In the genomic region with DNA sequence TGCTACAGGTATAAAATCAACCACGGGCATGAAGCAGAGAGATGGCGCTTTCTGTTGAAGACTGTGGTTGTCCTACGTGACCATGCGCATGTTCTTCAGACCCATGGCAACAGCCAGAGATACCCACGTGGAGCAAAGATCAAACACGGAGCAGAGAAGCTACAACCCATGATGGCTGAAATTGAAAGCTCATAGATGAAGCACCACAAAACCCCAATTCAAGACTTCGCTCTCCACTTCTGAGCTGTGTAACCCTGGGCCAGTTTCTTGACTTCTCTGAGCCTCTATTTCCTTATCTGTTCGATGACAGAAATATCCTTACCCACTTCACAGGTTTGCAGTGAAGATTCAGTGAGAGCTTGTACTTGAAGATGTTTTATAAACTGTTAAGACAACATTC, we compare ENCODE assay signal across 1 cellular context.
TF ChIP-seq lines count a peak whose summit lies in the region.

No MANE protein-coding gene starts in this region.

TF ChIP-seq in IMR-90, 13 proteins besides CTCF, POLR2A, EP300 and RAD21:
- TF ChIP-seq RCOR1 (IDR thresholded peaks at IDR 0.05; ENCODE audit: insufficient replicate concordance, low read length) (no peak), NFE2L2 (IDR thresholded peaks at IDR 0.05; ENCODE audit: low read depth, low read length) (no peak), BHLHE40 (IDR thresholded peaks at IDR 0.05; ENCODE audit: low read depth, low read length) (no peak), CEBPB (IDR thresholded peaks at IDR 0.05; ENCODE audit: low read depth, low read length) (no peak), SMC3 (IDR thresholded peaks at IDR 0.05; ENCODE audit: low read depth, low read length) (no peak), CHD1 (IDR thresholded peaks at IDR 0.05; ENCODE audit: low read depth, low read length) (no peak)
- TF ChIP-seq, protein P1, sequence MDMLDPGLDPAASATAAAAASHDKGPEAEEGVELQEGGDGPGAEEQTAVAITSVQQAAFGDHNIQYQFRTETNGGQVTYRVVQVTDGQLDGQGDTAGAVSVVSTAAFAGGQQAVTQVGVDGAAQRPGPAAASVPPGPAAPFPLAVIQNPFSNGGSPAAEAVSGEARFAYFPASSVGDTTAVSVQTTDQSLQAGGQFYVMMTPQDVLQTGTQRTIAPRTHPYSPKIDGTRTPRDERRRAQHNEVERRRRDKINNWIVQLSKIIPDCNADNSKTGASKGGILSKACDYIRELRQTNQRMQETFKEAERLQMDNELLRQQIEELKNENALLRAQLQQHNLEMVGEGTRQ (IDR thresholded peaks at IDR 0.05; ENCODE audit: low read depth, low read length): no peak
- TF ChIP-seq, protein P2, sequence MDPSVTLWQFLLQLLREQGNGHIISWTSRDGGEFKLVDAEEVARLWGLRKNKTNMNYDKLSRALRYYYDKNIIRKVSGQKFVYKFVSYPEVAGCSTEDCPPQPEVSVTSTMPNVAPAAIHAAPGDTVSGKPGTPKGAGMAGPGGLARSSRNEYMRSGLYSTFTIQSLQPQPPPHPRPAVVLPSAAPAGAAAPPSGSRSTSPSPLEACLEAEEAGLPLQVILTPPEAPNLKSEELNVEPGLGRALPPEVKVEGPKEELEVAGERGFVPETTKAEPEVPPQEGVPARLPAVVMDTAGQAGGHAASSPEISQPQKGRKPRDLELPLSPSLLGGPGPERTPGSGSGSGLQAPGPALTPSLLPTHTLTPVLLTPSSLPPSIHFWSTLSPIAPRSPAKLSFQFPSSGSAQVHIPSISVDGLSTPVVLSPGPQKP (IDR thresholded peaks at IDR 0.05; ENCODE audit: borderline replicate concordance, low read depth, low read length): no peak
